In the genomic region with DNA sequence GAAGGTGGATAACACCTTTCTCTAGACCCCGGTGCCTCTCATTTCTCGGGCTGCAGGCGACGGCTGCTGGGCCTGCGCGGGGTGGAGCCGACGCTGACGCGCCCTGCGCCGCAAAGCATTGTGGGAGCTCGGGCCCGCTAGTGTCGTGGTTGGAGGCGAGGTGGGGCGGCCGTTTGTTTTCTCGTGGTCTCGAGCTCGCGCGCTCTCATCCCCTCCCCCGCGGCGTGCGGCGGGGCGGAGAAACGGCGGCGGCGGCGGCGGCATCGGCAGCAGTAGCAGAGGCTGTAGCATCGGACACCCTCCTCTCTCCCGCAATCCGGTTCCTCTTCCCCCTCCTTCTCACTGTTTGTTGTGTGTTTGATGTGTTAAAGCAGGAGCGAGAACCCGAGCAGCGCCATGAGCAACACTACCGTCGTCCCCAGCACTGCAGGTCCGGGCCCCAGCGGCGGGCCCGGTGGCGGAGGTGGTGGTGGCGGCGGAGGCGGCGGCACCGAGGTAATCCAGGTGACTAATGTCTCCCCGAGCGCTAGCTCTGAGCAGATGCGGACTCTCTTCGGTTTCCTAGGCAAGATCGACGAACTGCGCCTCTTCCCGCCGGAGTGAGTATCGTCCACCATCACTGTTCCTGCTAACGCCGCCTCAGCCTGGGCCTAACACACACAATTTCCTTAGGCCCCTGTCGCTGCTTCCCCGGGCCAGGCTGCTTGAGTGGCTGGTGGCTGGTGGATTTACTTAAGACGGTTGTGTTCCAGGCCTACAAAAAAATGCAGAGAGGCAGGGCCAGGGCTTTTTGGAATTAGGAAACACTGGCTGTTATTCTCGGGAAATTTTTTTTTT, we compare ENCODE assay signal across 8 cellular contexts. TPM values are rescaled to one million over a fixed set of nuclear protein-coding genes. Genes with fewer than 3 reads are reported as not detected.
DNase-seq lines count a peak whose midpoint lies in the region; ATAC-seq and TF ChIP-seq lines count a peak whose summit lies in the region.

A gene with protein sequence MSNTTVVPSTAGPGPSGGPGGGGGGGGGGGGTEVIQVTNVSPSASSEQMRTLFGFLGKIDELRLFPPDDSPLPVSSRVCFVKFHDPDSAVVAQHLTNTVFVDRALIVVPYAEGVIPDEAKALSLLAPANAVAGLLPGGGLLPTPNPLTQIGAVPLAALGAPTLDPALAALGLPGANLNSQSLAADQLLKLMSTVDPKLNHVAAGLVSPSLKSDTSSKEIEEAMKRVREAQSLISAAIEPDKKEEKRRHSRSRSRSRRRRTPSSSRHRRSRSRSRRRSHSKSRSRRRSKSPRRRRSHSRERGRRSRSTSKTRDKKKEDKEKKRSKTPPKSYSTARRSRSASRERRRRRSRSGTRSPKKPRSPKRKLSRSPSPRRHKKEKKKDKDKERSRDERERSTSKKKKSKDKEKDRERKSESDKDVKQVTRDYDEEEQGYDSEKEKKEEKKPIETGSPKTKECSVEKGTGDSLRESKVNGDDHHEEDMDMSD (plus strand): TSS at position 140 of the 837 bp plus-strand sequence. CDS start 257 bp downstream, at position 397.

- H3K9me3 ChIP-seq in adipocyte (ENCODE audit: control insufficient read depth, low read length), result no peaks in the 10 kb centered on the region

- no peaks in the 10 kb centered on the region for H3K27me3 Mint-ChIP-seq in type B pancreatic cell

- ATAC-seq in HG02759 (IDR thresholded peaks at IDR 0.05; ENCODE audit: unreplicated experiment), result peak; percentile 98

- TF ChIP-seq CTCF in GM12872 (IDR thresholded peaks at IDR 0.05; ENCODE audit: insufficient read depth, low read depth, low read length) (0 out of 3 replicates have a peak, but pooled peaks have one; percentile 23), type B pancreatic cell (conservative IDR thresholded peaks at IDR 0.05) (peak; percentile 44)

- peak within 1 kb of the TSS; percentile 87 for H3K4me3 Mint-ChIP-seq in type B pancreatic cell

- peaks cover 31% of the 10 kb centered on the region for H3K36me3 ChIP-seq in adipocyte (ENCODE audit: control insufficient read depth, insufficient read depth, low read length, severe bottlenecking)

- intact Hi-C loops in cardiac septum (cut with DNase I), result loop anchor here (1.0 to 10.0 kb wide), 3 partner anchors 16 to 191 kb away; a partner anchor contains a TSS

- H3K36me3 Mint-ChIP-seq in type B pancreatic cell, result peaks cover 16% of the 10 kb centered on the region

- peak within 1 kb of the TSS; percentile 88 for H3K4me3 ChIP-seq in adipocyte (ENCODE audit: low read length)

- H3K27me3 ChIP-seq in adipocyte (replicated peaks; ENCODE audit: control insufficient read depth, insufficient read depth, low read length), result no peaks in the 10 kb centered on the region

- peak; percentile 94 to 96 (median 95) for DNase-seq in NCI-H1417 (lab: John Stamatoyannopoulos, UW)
- peak; percentile 89 for DNase-seq in SW480 (ENCODE audit: low spot score)
- DNase-seq in adipocyte (ENCODE audit: low read depth), result peak; percentile 99
- DNase-seq in cardiac septum (ENCODE audit: low spot score), result peak; percentile 98
- peak; percentile 85 for DNase-seq in pons (ENCODE audit: low spot score)
- DNase-seq in type B pancreatic cell (ENCODE audit: extremely low spot score, unreplicated experiment), result peak; percentile 98

- H3K4me1 ChIP-seq in adipocyte (ENCODE audit: control insufficient read depth, insufficient read depth, low read length), result peaks cover 34% of the 10 kb centered on the region

- H3K9ac ChIP-seq in adipocyte (ENCODE audit: low read length), result peak within 1 kb of the TSS; percentile 95

- H3K27ac Mint-ChIP-seq in type B pancreatic cell, result peak within 1 kb of the TSS; percentile 93

- no peaks in the 10 kb centered on the region for H3K9me3 Mint-ChIP-seq in type B pancreatic cell

- peaks cover 22% of the 10 kb centered on the region for H3K4me1 Mint-ChIP-seq in type B pancreatic cell (ENCODE audit: unreplicated experiment)

RNA-seq across cellular contexts. Expression of the gene that starts here (rescaled TPM):
- total RNA-seq in cardiac septum (64.8 TPM), type B pancreatic cell (ENCODE audit: low replicate concordance) (158 and 217 TPM in 2 replicates)

Comparison
In these comparisons a context has a peak if more than half of its experiments do, and no peak if none do; other contexts are left out.
1. Peak in every context shown above with its lines: DNase-seq, ATAC-seq and H3K4me3 ChIP-seq.